ENCODE assay signal across 28 cellular contexts in genomic region chr13:32265726-32266125, GRCh38. TPM values are rescaled to one million over a fixed set of nuclear protein-coding genes. Genes with fewer than 3 reads are reported as not detected.
"Had no signal": no experiment of that assay in that cellular context is flagged by ENCODE, and none has a peak within 500 bp of the region (broad histone marks: within the 10 kb centered on the region; RNA-seq: fewer than 3 reads in every experiment).

No MANE protein-coding gene starts in this region.

- H2AFZ ChIP-seq: hepatocyte had no signal

- H3K9me3 ChIP-seq: gastroesophageal sphincter, pancreas, spleen, testis, tibial nerve had no signal

- ATAC-seq: gastroesophageal sphincter; pancreas; sciatic nerve; stimulated activated memory B cell treated with anti-CD40 and anti-IgM and Interleukin-4, amounts not matched to agents 10 μg/mL and 1 μg/mL and 100 μg/mL, for 72 hours had no signal

- H3K4me2 ChIP-seq: hepatocyte had no signal

- FAIRE-seq: pancreas had no signal

- H3K4me1 ChIP-seq: pancreas, testis had no signal

- H3K79me2 ChIP-seq: hepatocyte had no signal

- H3K4me3 ChIP-seq: coronary artery, gastroesophageal sphincter, hepatocyte, lung, pancreas, spleen, testis, tibial nerve had no signal

- DNase-seq: central memory CD4-positive, alpha-beta T cell; effector CD4-positive, alpha-beta T cell; endodermal cell; glutamatergic neuron; mesendoderm; naive B cell; occipital lobe; pancreas; spleen; stimulated activated CD4-positive, alpha-beta T cell treated with anti-CD3 and anti-CD28 coated beads, Interleukin-15, amount 100 ng/mL, for 24 hours; stimulated activated CD4-positive, alpha-beta T cell treated with anti-CD3 and anti-CD28 coated beads, Interleukin-1b, Interleukin-23, amount 100 ng/mL, for 48 hours; stimulated activated CD4-positive, alpha-beta T cell treated with anti-CD3 and anti-CD28 coated beads, Interleukin-4, amount 100 ng/mL, for 24 hours; testis had no signal

- H3K27me3 ChIP-seq: gastroesophageal sphincter, hepatocyte, pancreas, spleen, testis, tibial nerve had no signal

- H3K27ac ChIP-seq: hepatocyte, pancreas had no signal

RNA-seq across cellular contexts. Expression of gene ZAR1L, which starts 49.4 kb away (rescaled TPM):
- total RNA-seq: chondrocyte, dermis microvascular lymphatic vessel endothelial cell, gastroesophageal sphincter, hepatocyte, kidney epithelial cell, lung, occipital lobe, pancreas, progenitor cell of endocrine pancreas, sciatic nerve, skeletal muscle tissue, spleen, subcutaneous adipose tissue, urinary bladder had no signal
- polyA plus RNA-seq: esophagus, hepatocyte, lung, pancreas, urinary bladder had no signal
